In the genomic region with DNA sequence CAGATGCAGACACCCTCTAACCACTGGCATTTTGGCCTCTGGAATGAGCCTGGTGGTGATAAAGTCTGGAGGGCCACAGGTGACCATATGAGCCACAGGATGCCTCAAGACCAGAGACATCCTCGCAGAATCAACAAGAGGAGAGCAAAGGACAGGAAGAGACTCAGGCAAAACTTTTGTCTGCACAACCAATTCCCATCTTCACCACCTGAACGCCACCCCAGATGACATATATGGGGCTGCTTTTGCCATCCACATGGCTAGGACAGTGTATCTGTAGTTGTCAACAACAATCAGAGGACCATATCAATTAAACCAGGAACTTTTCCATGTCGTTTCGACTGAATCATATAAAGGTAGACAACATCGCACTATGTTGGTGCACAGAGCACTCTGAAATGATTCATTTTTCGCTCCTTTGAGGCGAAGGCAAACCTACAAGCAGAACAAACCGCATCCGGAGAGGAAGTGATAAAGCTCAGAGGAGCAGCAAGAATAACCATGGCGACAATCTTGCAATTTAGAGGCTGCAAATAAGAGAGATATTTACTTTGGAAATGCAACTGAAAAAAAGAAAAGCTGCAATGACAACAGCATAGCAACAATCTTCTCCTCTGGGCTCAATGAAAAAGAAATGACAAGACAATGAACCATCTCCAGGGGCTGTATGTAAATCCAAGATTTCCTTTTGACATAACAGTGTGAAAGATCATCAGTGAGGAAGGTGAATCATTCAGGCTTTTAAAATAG, we compare ENCODE assay signal across 8 cellular contexts.
DNase-seq lines count a peak whose midpoint lies in the region; ATAC-seq lines count a peak whose summit lies in the region.

No MANE protein-coding gene starts in this region.

- peak overlapping the region; percentile 54 for H3K4me3 ChIP-seq in SK-N-MC

- H3K9me3 ChIP-seq in SK-N-MC (ENCODE audit: low read depth, low read length) = no peaks in the 10 kb centered on the region

- no peak overlapping the region for H3K9ac ChIP-seq in SK-N-MC (ENCODE audit: insufficient read length)

- no peaks in the 10 kb centered on the region for H3K36me3 ChIP-seq in SK-N-MC (ENCODE audit: insufficient read depth, low read length)

- DNase-seq in SK-N-MC (ENCODE audit: low read depth, low spot score) (peak; percentile 73), AG08396 (ENCODE audit: low spot score) (no peak), NCI-H774 (lab: John Stamatoyannopoulos, UW) (no peak), islet precursor cell (no peak)
- peak; percentile 27 for DNase-seq in activated naive CD8-positive, alpha-beta T cell treated with anti-CD3 and anti-CD28 coated beads, Interleukin-2, amount 50 U/mL, for 16 hours (ENCODE audit: low read depth, low spot score)
- peak; percentile 41 for DNase-seq in stimulated activated CD8-positive, alpha-beta memory T cell treated with anti-CD3 and anti-CD28 coated beads, Interleukin-15, amount 100 ng/mL, for 1 hour (ENCODE audit: low read depth)

- ATAC-seq in GM19035 (IDR thresholded peaks at IDR 0.05; ENCODE audit: unreplicated experiment) (peak; percentile 57), HG03066 (IDR thresholded peaks at IDR 0.05; ENCODE audit: low read depth, unreplicated experiment) (peak; percentile 70)

- H3K27ac ChIP-seq in SK-N-MC = peak overlapping the region; percentile 64

Comparison
In these comparisons a context has a peak if more than half of its experiments do, and no peak if none do; other contexts are left out.
1. DNase-seq: peak in SK-N-MC (single experiment), activated naive CD8-positive, alpha-beta T cell treated with anti-CD3 and anti-CD28 coated beads, Interleukin-2, amount 50 U/mL, for 16 hours (single experiment) and stimulated activated CD8-positive, alpha-beta memory T cell treated with anti-CD3 and anti-CD28 coated beads, Interleukin-15, amount 100 ng/mL, for 1 hour (single experiment); none in AG08396 (single experiment), NCI-H774 (single experiment) and islet precursor cell (single experiment).